ENCODE assay signal across 8 cellular contexts in the genomic region with DNA sequence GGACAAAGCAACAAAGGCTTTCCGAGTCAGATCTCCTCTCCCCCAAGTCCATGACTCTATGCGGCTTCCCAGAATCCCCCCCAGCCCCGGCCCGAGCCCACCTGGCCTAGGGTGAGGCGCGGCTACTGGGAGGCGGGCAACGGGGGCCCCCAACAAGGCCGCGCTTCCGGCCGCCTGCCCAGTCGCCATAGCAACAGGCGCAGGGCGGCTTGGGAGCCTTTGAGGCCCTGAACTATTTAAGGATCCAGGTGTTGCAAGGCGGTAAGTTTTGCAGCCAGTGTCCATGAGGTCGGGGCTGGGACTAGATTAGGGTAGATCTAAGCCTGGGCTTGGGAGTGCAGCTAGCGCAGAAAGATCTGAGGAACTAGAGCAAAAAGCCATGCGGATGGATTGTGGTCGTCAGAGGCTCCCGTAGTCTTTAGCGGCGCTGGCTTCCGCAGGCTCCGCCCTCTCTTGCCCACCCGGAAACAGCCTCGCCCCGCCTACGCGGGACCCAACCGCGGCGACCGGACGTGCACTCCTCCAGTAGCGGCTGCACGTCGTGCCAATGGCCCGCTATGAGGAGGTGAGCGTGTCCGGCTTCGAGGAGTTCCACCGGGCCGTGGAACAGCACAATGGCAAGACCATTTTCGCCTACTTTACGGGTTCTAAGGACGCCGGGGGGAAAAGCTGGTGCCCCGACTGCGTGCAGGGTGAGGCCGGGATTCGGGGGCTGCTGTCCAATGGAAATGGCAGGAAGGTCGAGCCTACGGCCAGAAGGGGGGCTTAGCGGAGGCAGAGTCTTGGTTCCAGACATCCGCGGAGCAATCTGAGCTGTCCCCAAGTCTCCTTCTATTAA. TPM values are rescaled to one million over a fixed set of nuclear protein-coding genes. Genes with fewer than 3 reads are reported as not detected.
DNase-seq lines count a peak whose midpoint lies in the region; ATAC-seq lines count a peak whose summit lies in the region.

TSS of gene KIAA0753 (minus strand) at position 176 of the 838 bp plus-strand sequence. CDS start 5,608 bp downstream, outside the sequence.
TSS of gene TXNDC17 (plus strand) at position 525 of the 838 bp plus-strand sequence. CDS start at position 548, 23 bp downstream.

- H2BK120ac ChIP-seq in mesendoderm (ENCODE audit: low read depth, low read length): no peak within 1 kb of the TSS

- H2BK15ac ChIP-seq in mesendoderm (replicated peaks; ENCODE audit: low read depth): no peak within 1 kb of the TSS

- H3K4me3 ChIP-seq in CD8-positive, alpha-beta memory T cell (ENCODE audit: low read length): peak within 1 kb of the TSS; percentile 66
- peak within 1 kb of the TSS; percentile 86 for H3K4me3 ChIP-seq in mesendoderm (ENCODE audit: low read length)

- peak within 1 kb of the TSS; percentile 82 for H3K27ac ChIP-seq in CD8-positive, alpha-beta memory T cell (ENCODE audit: low read depth, low read length)
- H3K27ac ChIP-seq in mesendoderm (ENCODE audit: low read depth, low read length): peak within 1 kb of the TSS; percentile 94

- H3K9me3 Mint-ChIP-seq in CD8-positive, alpha-beta memory T cell: no peaks in the 10 kb centered on the region
- no peaks in the 10 kb centered on the region for H3K9me3 Mint-ChIP-seq in effector memory CD8-positive, alpha-beta T cell

- H3K36me3 ChIP-seq in CD8-positive, alpha-beta memory T cell (ENCODE audit: insufficient read depth, low read length): peaks cover 9% of the 10 kb centered on the region
- peaks cover 2% of the 10 kb centered on the region for H3K36me3 ChIP-seq in mesendoderm (ENCODE audit: control insufficient read depth, insufficient read depth, low read length)

- peak within 1 kb of the TSS; percentile 85 for H3K4ac ChIP-seq in mesendoderm (ENCODE audit: low read depth, low read length)

- H3K4me1 ChIP-seq in CD8-positive, alpha-beta memory T cell (ENCODE audit: insufficient read depth, low read length): peaks cover 25% of the 10 kb centered on the region
- H3K4me1 ChIP-seq in mesendoderm (ENCODE audit: control insufficient read depth, low read depth, low read length): peaks cover 2% of the 10 kb centered on the region

- POLR2A ChIA-PET in CD8-positive, alpha-beta memory T cell (lab: Charles Lee): interaction anchor here (0.7 to 2.1 kb wide), 4 partner anchors 10 to 1056 kb away, joined by 3 to 11 read pairs (median 6); partner anchors contain the start of genes C17orf100 and MED31
- POLR2A ChIA-PET in activated CD8-positive, alpha-beta memory T cell treated with anti-CD3 and anti-CD28 coated beads for 36 hours (lab: Charles Lee): interaction anchor here (0.5 to 0.8 kb wide), 2 partner anchors 10 kb away, joined by 3 to 7 read pairs; partner anchors contain the start of genes C17orf100 and MED31

- peak; percentile 84 to 93 (median 89) for DNase-seq in CD8-positive, alpha-beta memory T cell
- DNase-seq in HT-29 (ENCODE audit: low spot score): peak; percentile 79
- peak; percentile 86 for DNase-seq in NOMO-1 treated with DMSO at 0.1 percent for 48 hours (lab: John Stamatoyannopoulos, UW; ENCODE audit: unreplicated experiment)
- DNase-seq in effector memory CD8-positive, alpha-beta T cell: peak; percentile 87 to 89 (median 88)
- DNase-seq in mesendoderm: peak; percentile 94
- DNase-seq in stimulated activated CD8-positive, alpha-beta memory T cell treated with anti-CD3 and anti-CD28 coated beads, Interleukin-12 subunit alpha, Interleukin-12 subunit beta, amount 100 ng/mL, for 4 hours (ENCODE audit: low read depth): peak; percentile 86

- H3K27me3 ChIP-seq in CD8-positive, alpha-beta memory T cell (ENCODE audit: insufficient read depth, low read length, poor library complexity, severe bottlenecking): no peaks in the 10 kb centered on the region
- H3K27me3 ChIP-seq in mesendoderm (ENCODE audit: insufficient read depth, low read length, poor library complexity): no peaks in the 10 kb centered on the region

- peak within 1 kb of the TSS; percentile 99 for H3K56ac ChIP-seq in mesendoderm (ENCODE audit: low read length)

- CTCF ChIA-PET in CD8-positive, alpha-beta memory T cell (lab: Charles Lee): interaction anchor here (1.2 to 1.6 kb wide), 4 partner anchors 10 to 168 kb away, joined by 3 to 7 read pairs (median 4); partner anchors contain the start of genes C17orf100 and MED31
- CTCF ChIA-PET in activated CD8-positive, alpha-beta memory T cell treated with anti-CD3 and anti-CD28 coated beads for 36 hours (lab: Charles Lee): interaction anchor here (0.8 to 1.0 kb wide), 2 partner anchors 10 to 91 kb away, joined by 3 read pairs; partner anchors contain the start of genes C17orf100 and MED31

- peak within 1 kb of the TSS; percentile 99 for H3K4me2 ChIP-seq in mesendoderm (ENCODE audit: low read length)

- no CpG with 5 or more reads among the region's 57 CpGs for WGBS in mesendoderm (ENCODE audit: extremely low coverage, insufficient coverage, low lambda C conversion rate)

- H3K27ac Mint-ChIP-seq in CD8-positive, alpha-beta memory T cell: peak within 1 kb of the TSS; percentile 95 to 99 (median 98)
- H3K27ac Mint-ChIP-seq in effector memory CD8-positive, alpha-beta T cell: peak within 1 kb of the TSS; percentile 95 to 96

- H3K23ac ChIP-seq in mesendoderm (ENCODE audit: low read length): no peak within 1 kb of the TSS

- H4K8ac ChIP-seq in mesendoderm (ENCODE audit: low read depth, low read length): no peak within 1 kb of the TSS

- peak within 1 kb of the TSS; percentile 97 for H3K9ac ChIP-seq in mesendoderm (ENCODE audit: low read length)

- peaks cover 0 to 43% (median 6%) of the 10 kb centered on the region in 3 donors for H3K36me3 Mint-ChIP-seq in CD8-positive, alpha-beta memory T cell
- H3K36me3 Mint-ChIP-seq in effector memory CD8-positive, alpha-beta T cell (ENCODE audit: insufficient read depth): peaks cover 40% of the 10 kb centered on the region

- no peaks in the 10 kb centered on the region for H3K9me3 ChIP-seq in CD8-positive, alpha-beta memory T cell (ENCODE audit: low read length)

- ATAC-seq in GM19467 (IDR thresholded peaks at IDR 0.05; ENCODE audit: unreplicated experiment): peak; percentile 87
- peak; percentile 88 for ATAC-seq in effector memory CD8-positive, alpha-beta T cell (replicated peaks)

- peaks cover 12% of the 10 kb centered on the region for H3K79me1 ChIP-seq in mesendoderm (ENCODE audit: low read length)

- H4K5ac ChIP-seq in mesendoderm (ENCODE audit: low read length): peak within 1 kb of the TSS; percentile 94

- peak within 1 kb of the TSS; percentile 100 for H2BK5ac ChIP-seq in mesendoderm (ENCODE audit: low read length)

- peaks cover 10% of the 10 kb centered on the region for H3K79me2 ChIP-seq in mesendoderm (ENCODE audit: control insufficient read depth, insufficient read depth, low read length)

- peaks cover 0 to 3% of the 10 kb centered on the region in 2 donors for H3K27me3 Mint-ChIP-seq in CD8-positive, alpha-beta memory T cell
- no peaks in the 10 kb centered on the region for H3K27me3 Mint-ChIP-seq in effector memory CD8-positive, alpha-beta T cell

- peak within 1 kb of the TSS; percentile 77 for H3K18ac ChIP-seq in mesendoderm (ENCODE audit: low read length)

- H2AK5ac ChIP-seq in mesendoderm (ENCODE audit: low read length): no peak within 1 kb of the TSS

- H3K4me3 Mint-ChIP-seq in CD8-positive, alpha-beta memory T cell: peak within 1 kb of the TSS; percentile 93 to 96 (median 95)
- H3K4me3 Mint-ChIP-seq in effector memory CD8-positive, alpha-beta T cell: peak within 1 kb of the TSS; percentile 94 to 96

- H3K4me1 Mint-ChIP-seq in CD8-positive, alpha-beta memory T cell: peaks cover 39 to 65% (median 54%) of the 10 kb centered on the region in 3 donors
- peaks cover 36 to 76% of the 10 kb centered on the region in 2 donors for H3K4me1 Mint-ChIP-seq in effector memory CD8-positive, alpha-beta T cell (ENCODE audit: low read depth in 2 of 2)

RNA-seq across cellular contexts. Expression of gene KIAA0753, which starts in this region (rescaled TPM):
- 10 to 100 TPM; 18.6 to 20.8 TPM for total RNA-seq in CD8-positive, alpha-beta memory T cell
- 1.8 TPM for polyA plus RNA-seq in CD8-positive, alpha-beta memory T cell
- 7.4 and 8.5 TPM in 2 replicates for total RNA-seq in HT-29 (2014; rRNA removed; shearing (Covaris generic))
- total RNA-seq in activated CD8-positive, alpha-beta memory T cell treated with anti-CD3 and anti-CD28 coated beads for 36 hours: 10 to 100 TPM; 20.8 to 21.4 TPM
- 14.7 TPM for polyA plus RNA-seq in mesendoderm (2013, experiment 1 of 2)
- 13.7 TPM for polyA plus RNA-seq in mesendoderm (2013, experiment 2 of 2)

RNA-seq across cellular contexts. Expression of gene TXNDC17, which starts in this region (rescaled TPM):
- 100 to 1,000 TPM; 105 to 110 TPM for total RNA-seq in CD8-positive, alpha-beta memory T cell
- polyA plus RNA-seq in CD8-positive, alpha-beta memory T cell: 98.0 TPM
- total RNA-seq in HT-29 (2014; rRNA removed; shearing (Covaris generic)): 79.0 and 86.0 TPM in 2 replicates
- 100 to 1,000 TPM; 121 to 126 TPM for total RNA-seq in activated CD8-positive, alpha-beta memory T cell treated with anti-CD3 and anti-CD28 coated beads for 36 hours
- polyA plus RNA-seq in mesendoderm (2013, experiment 1 of 2): 293 TPM
- polyA plus RNA-seq in mesendoderm (2013, experiment 2 of 2): 286 TPM

Comparison
In these comparisons a context has a peak if more than half of its experiments do, and no peak if none do; other contexts are left out.
1. Peak in every context shown above with its lines: DNase-seq, ATAC-seq, H3K4me3 ChIP-seq and H3K27ac ChIP-seq.